ENCODE assay signal across 15 cellular contexts in genomic region chr2:214577769-214578168, GRCh38.
"Had no signal": no experiment of that assay in that cellular context is flagged by ENCODE, and none has a peak within 500 bp of the region (broad histone marks: within the 10 kb centered on the region; RNA-seq: fewer than 3 reads in every experiment).

No MANE protein-coding gene starts in this region.

- H3K9me3 Mint-ChIP-seq: activated CD4-positive, alpha-beta T cell treated with anti-CD3 and anti-CD28 coated beads, Interleukin-2, amount 10 ng/mL, durations not matched to agents 7 days and 5 days; activated naive CD4-positive, alpha-beta T cell treated with anti-CD3 and anti-CD28 coated beads, Interleukin-2, amount 10 ng/mL, durations not matched to agents 7 days and 5 days; activated T-helper 2 cell treated with anti-CD3 and anti-CD28 coated beads, Interferon-gamma antibody, Interleukin-2, Interleukin-4, amounts not matched to agents 10 μg/mL and 5 μg/mL and 100 μg/mL, durations not matched to agents 14 hours and 24 hours and 36 hours had no signal

- H3K36me3 ChIP-seq: adrenal gland, heart right ventricle, left ventricle myocardium inferior, neutrophil had no signal

- ATAC-seq: body of pancreas, heart right ventricle had no signal

- H3K4me3 ChIP-seq: adrenal gland, body of pancreas, heart right ventricle, left ventricle myocardium inferior had no signal

- H3K4me1 ChIP-seq: adrenal gland, body of pancreas, heart right ventricle, left ventricle myocardium inferior had no signal

- H3K27ac ChIP-seq: adrenal gland, body of pancreas, heart right ventricle, left ventricle myocardium inferior, neutrophil had no signal

- H3K27me3 Mint-ChIP-seq: activated CD4-positive, alpha-beta T cell treated with anti-CD3 and anti-CD28 coated beads, Interleukin-2, amount 10 ng/mL, durations not matched to agents 7 days and 5 days; activated naive CD4-positive, alpha-beta T cell treated with anti-CD3 and anti-CD28 coated beads, Interleukin-2, amount 10 ng/mL, durations not matched to agents 7 days and 5 days had no signal

- FAIRE-seq: frontal cortex, keratinocyte, urothelium cell line had no signal

- H3K27ac Mint-ChIP-seq: activated CD4-positive, alpha-beta T cell treated with anti-CD3 and anti-CD28 coated beads, Interleukin-2, amount 10 ng/mL, durations not matched to agents 7 days and 5 days; activated naive CD4-positive, alpha-beta T cell treated with anti-CD3 and anti-CD28 coated beads, Interleukin-2, amount 10 ng/mL, durations not matched to agents 7 days and 5 days; activated T-helper 2 cell treated with anti-CD3 and anti-CD28 coated beads, Interferon-gamma antibody, Interleukin-2, Interleukin-4, amounts not matched to agents 10 μg/mL and 5 μg/mL and 100 μg/mL, durations not matched to agents 14 hours and 24 hours and 36 hours had no signal

- H3K36me3 Mint-ChIP-seq: activated naive CD4-positive, alpha-beta T cell treated with anti-CD3 and anti-CD28 coated beads, Interleukin-2, amount 10 ng/mL, durations not matched to agents 7 days and 5 days had no signal

- H3K9me3 ChIP-seq: adrenal gland, body of pancreas, heart right ventricle, left ventricle myocardium inferior, neutrophil had no signal

- H3K4me1 Mint-ChIP-seq: activated CD4-positive, alpha-beta T cell treated with anti-CD3 and anti-CD28 coated beads, Interleukin-2, amount 10 ng/mL, durations not matched to agents 7 days and 5 days had no signal

- H3K27me3 ChIP-seq: adrenal gland, body of pancreas, dorsolateral prefrontal cortex, neutrophil had no signal

- H3K4me3 Mint-ChIP-seq: activated CD4-positive, alpha-beta T cell treated with anti-CD3 and anti-CD28 coated beads, Interleukin-2, amount 10 ng/mL, durations not matched to agents 7 days and 5 days; activated naive CD4-positive, alpha-beta T cell treated with anti-CD3 and anti-CD28 coated beads, Interleukin-2, amount 10 ng/mL, durations not matched to agents 7 days and 5 days had no signal

- DNase-seq: activated CD4-positive, alpha-beta T cell treated with anti-CD3 and anti-CD28 coated beads, Interleukin-2, amount 10 ng/mL, durations not matched to agents 7 days and 5 days; activated CD8-positive, alpha-beta memory T cell treated with anti-CD3 and anti-CD28 coated beads for 24 hours; activated naive CD4-positive, alpha-beta T cell treated with anti-CD3 and anti-CD28 coated beads, Interleukin-2, amount 10 ng/mL, durations not matched to agents 7 days and 5 days; adrenal gland; body of pancreas; dorsolateral prefrontal cortex; heart right ventricle; left ventricle myocardium inferior; retina; T-helper 1 cell had no signal
